ENCODE assay signal across 16 cellular contexts in genomic region chr9:14306672-14307646, GRCh38. TPM values are rescaled to one million over a fixed set of nuclear protein-coding genes. Genes with fewer than 3 reads are reported as not detected.
A peak's percentile ranks its signal among the peaks of the same experiment; 100 is the strongest.
DNase-seq lines count a peak whose midpoint lies in the region; ATAC-seq, FAIRE-seq and TF ChIP-seq lines count a peak whose summit lies in the region.
"Had no signal": no experiment of that assay in that cellular context is flagged by ENCODE, and none has a peak within 500 bp of the region (broad histone marks: within the 10 kb centered on the region; RNA-seq: fewer than 3 reads in every experiment).

No MANE protein-coding gene starts in this region.

- no peaks in the 10 kb centered on the region for H3K36me3 ChIP-seq in mammary epithelial cell (ENCODE audit: insufficient read depth, low read length)
- H3K36me3 ChIP-seq in hepatocyte (replicated peaks; ENCODE audit: insufficient read depth, low read depth), result no peaks in the 10 kb centered on the region
- peaks cover 0 to 5% of the 10 kb centered on the region in 2 donors for H3K36me3 ChIP-seq in small intestine (ENCODE audit: control insufficient read depth in 2 of 2, insufficient read depth in 2 of 2, low read length in 2 of 2)

- H3K27ac Mint-ChIP-seq in activated CD4-positive, alpha-beta memory T cell treated with anti-CD3 and anti-CD28 coated beads for 36 hours, result no peak overlapping the region
- H3K27ac Mint-ChIP-seq: activated T-helper 17 cell treated with anti-CD3 and anti-CD28 coated beads, Interleukin-2, amount 50 U/mL, for 72 hours; stimulated activated naive B cell treated with anti-CD40 and anti-IgM and Interleukin-4, amounts not matched to agents 10 μg/mL and 1 μg/mL and 100 μg/mL, for 72 hours had no signal

- intact Hi-C loops in mammary epithelial cell (cut with micrococcal nuclease), result loop anchor here (2.0 kb wide), 1 partner anchor 108 kb away; no protein-coding TSS in a partner anchor
- intact Hi-C loops in activated CD4-positive, alpha-beta memory T cell treated with anti-CD3 and anti-CD28 coated beads for 36 hours (cut with micrococcal nuclease), result no loop called here

- H3K4me3 Mint-ChIP-seq in activated CD4-positive, alpha-beta memory T cell treated with anti-CD3 and anti-CD28 coated beads for 36 hours, result no peak overlapping the region
- H3K4me3 Mint-ChIP-seq: activated T-helper 17 cell treated with anti-CD3 and anti-CD28 coated beads, Interleukin-2, amount 50 U/mL, for 72 hours; stimulated activated naive B cell treated with anti-CD40 and anti-IgM and Interleukin-4, amounts not matched to agents 10 μg/mL and 1 μg/mL and 100 μg/mL, for 72 hours had no signal

- peak overlapping the region; percentile 88 for H3K9ac ChIP-seq in mammary epithelial cell (ENCODE audit: insufficient read depth, low read length)

- H3K4me1 Mint-ChIP-seq in activated CD4-positive, alpha-beta memory T cell treated with anti-CD3 and anti-CD28 coated beads for 36 hours (ENCODE audit: low read depth), result peaks cover 3% of the 10 kb centered on the region
- H3K4me1 Mint-ChIP-seq: activated T-helper 17 cell treated with anti-CD3 and anti-CD28 coated beads, Interleukin-2, amount 50 U/mL, for 72 hours; stimulated activated naive B cell treated with anti-CD40 and anti-IgM and Interleukin-4, amounts not matched to agents 10 μg/mL and 1 μg/mL and 100 μg/mL, for 72 hours had no signal

- H3K9me3 ChIP-seq in mammary epithelial cell (replicated peaks; ENCODE audit: insufficient read depth, low read length), result no peaks in the 10 kb centered on the region
- no peaks in the 10 kb centered on the region for H3K9me3 ChIP-seq in hepatocyte (ENCODE audit: low read depth)
- no peaks in the 10 kb centered on the region for H3K9me3 ChIP-seq in small intestine (ENCODE audit: control insufficient read depth, low read depth)
- H3K9me3 ChIP-seq: ascending aorta had no signal

- POLR2A ChIA-PET in activated CD4-positive, alpha-beta memory T cell treated with anti-CD3 and anti-CD28 coated beads for 36 hours (lab: Charles Lee), result no interaction called here

- CTCF ChIA-PET in mammary epithelial cell (lab: Charles Lee; ENCODE audit: low non-redundant PET), result no interaction called here
- CTCF ChIA-PET in activated CD4-positive, alpha-beta memory T cell treated with anti-CD3 and anti-CD28 coated beads for 36 hours (lab: Charles Lee), result no interaction called here

- H2AFZ ChIP-seq in mammary epithelial cell (ENCODE audit: low read depth, low read length) (no peak overlapping the region), hepatocyte (no peak overlapping the region)

- H3K4me1 ChIP-seq in mammary epithelial cell (ENCODE audit: insufficient read depth, low read length) (peaks cover 58% of the 10 kb centered on the region), hepatocyte (ENCODE audit: insufficient read depth) (peaks cover 16% of the 10 kb centered on the region), small intestine (ENCODE audit: control insufficient read depth in 2 of 2, insufficient read depth in 1 of 2, low read depth in 1 of 2, low read length in 1 of 2) (peaks cover 5 to 6% of the 10 kb centered on the region in 2 donors)

- H3K4me2 ChIP-seq in mammary epithelial cell (ENCODE audit: insufficient read depth, low read depth, low read length), result peak overlapping the region; percentile 96
- peak overlapping the region; percentile 10 for H3K4me2 ChIP-seq in hepatocyte

- TF ChIP-seq CTCF in mammary epithelial cell (conservative IDR thresholded peaks at IDR 0.05 in 1 of 2, IDR thresholded peaks at IDR 0.05 in 1 of 2; ENCODE audit: extremely low read depth in 1 of 2, insufficient read depth in 1 of 2, low read depth in 1 of 2, low read length in 2 of 2) (peak in 1 of 2 donors; percentile 7), hepatocyte (IDR thresholded peaks at IDR 0.05; ENCODE audit: poor library complexity) (no peak)

- H3K9me3 Mint-ChIP-seq in activated CD4-positive, alpha-beta memory T cell treated with anti-CD3 and anti-CD28 coated beads for 36 hours, result no peaks in the 10 kb centered on the region
- H3K9me3 Mint-ChIP-seq: activated T-helper 17 cell treated with anti-CD3 and anti-CD28 coated beads, Interleukin-2, amount 50 U/mL, for 72 hours had no signal

- no peak for FAIRE-seq in small intestine (lab: Jason Lieb, UNC)
- FAIRE-seq: endothelial cell of umbilical vein had no signal

- H4K20me1 ChIP-seq in mammary epithelial cell (ENCODE audit: insufficient read depth, low read length), result no peaks in the 10 kb centered on the region
- H4K20me1 ChIP-seq in hepatocyte (ENCODE audit: insufficient read depth, poor library complexity, severe bottlenecking), result peaks cover 31% of the 10 kb centered on the region

- in situ Hi-C loops in mammary epithelial cell (cut with MboI; ENCODE audit: low sequenced_read_pairs in 2 of 2), result loop anchor here in 1 of 2 donors (10.0 kb wide), 1 partner anchor 102 kb away; no protein-coding TSS in a partner anchor

- peaks cover 96% of the 10 kb centered on the region for H3K79me2 ChIP-seq in mammary epithelial cell (ENCODE audit: insufficient read depth, low read length)
- peaks cover 100% of the 10 kb centered on the region for H3K79me2 ChIP-seq in hepatocyte

- WGBS in mammary epithelial cell (ENCODE audit: low coverage, missing lambda C conversion rate), result 2% methylated on average over 23 of the region's 26 CpGs
- 83% methylated on average over 26 of the region's 26 CpGs for WGBS in hepatocyte (ENCODE audit: low lambda C conversion rate, missing lambda C conversion rate)
- WGBS in small intestine, 3 donors, result 49 to 88% (median 57%) methylated on average over 26 of the region's 26 CpGs

- TSS peak; percentile 72 for BruUV-seq in mammary epithelial cell (replicated peaks; lab: Mats Ljungman, UMichigan)

- no peak for ATAC-seq in HG03196 (IDR thresholded peaks at IDR 0.05; ENCODE audit: unreplicated experiment)
- ATAC-seq: activated T-helper 17 cell treated with anti-CD3 and anti-CD28 coated beads, Interleukin-2, amount 50 U/mL, for 72 hours; stimulated activated naive B cell treated with anti-CD40 and anti-IgM and Interleukin-4, amounts not matched to agents 10 μg/mL and 1 μg/mL and 100 μg/mL, for 72 hours had no signal

- H3K9me2 ChIP-seq in hepatocyte (replicated peaks; ENCODE audit: insufficient read depth), result no peaks in the 10 kb centered on the region

- dilution Hi-C loops in mammary epithelial cell (cut with HindIII; ENCODE audit: low sequenced_read_pairs), result loop anchor here (5.0 to 25.0 kb wide), 2 partner anchors 35 to 95 kb away; no protein-coding TSS in a partner anchor

- DNase-seq in NCI-H446 treated with DMSO at 0.1 percent for 48 hours (lab: John Stamatoyannopoulos, UW) (peak; percentile 89), mammary epithelial cell (peak; percentile 95), hepatocyte (ENCODE audit: low spot score) (no peak), small intestine (peak; percentile 68), dedifferentiated amniotic fluid mesenchymal stem cell (ENCODE audit: extremely low spot score) (no peak)
- DNase-seq in activated CD4-positive, alpha-beta memory T cell treated with anti-CD3 and anti-CD28 coated beads for 36 hours, result no peak
- DNase-seq: HCEC 1CT; NCI-H510A; stimulated activated CD4-positive, alpha-beta T cell treated with anti-CD3 and anti-CD28 coated beads, Interleukin-4, amount 100 ng/mL, for 4 hours; stimulated activated naive B cell treated with anti-CD40 and anti-IgM and Interleukin-4, amounts not matched to agents 10 μg/mL and 1 μg/mL and 100 μg/mL, for 72 hours had no signal

- H3K27ac ChIP-seq in mammary epithelial cell (ENCODE audit: insufficient read depth, low read depth, low read length), result peak overlapping the region; percentile 95
- H3K27ac ChIP-seq in hepatocyte, result no peak overlapping the region
- H3K27ac ChIP-seq in small intestine (ENCODE audit: low read depth in 1 of 2, low read length in 1 of 2), result no peak overlapping the region
- H3K27ac ChIP-seq: C4-2B had no signal

- no peaks in the 10 kb centered on the region for H3K36me3 Mint-ChIP-seq in activated CD4-positive, alpha-beta memory T cell treated with anti-CD3 and anti-CD28 coated beads for 36 hours
- H3K36me3 Mint-ChIP-seq: stimulated activated naive B cell treated with anti-CD40 and anti-IgM and Interleukin-4, amounts not matched to agents 10 μg/mL and 1 μg/mL and 100 μg/mL, for 72 hours had no signal

- peak overlapping the region; percentile 29 to 98 (median 95) for H3K4me3 ChIP-seq in mammary epithelial cell (replicated peaks in 1 of 3; ENCODE audit: insufficient read depth in 1 of 3, low read depth in 2 of 3, low read length in 3 of 3)
- H3K4me3 ChIP-seq in hepatocyte, result no peak overlapping the region
- H3K4me3 ChIP-seq in small intestine (ENCODE audit: low read depth in 1 of 2, low read length in 2 of 2), result no peak overlapping the region

- H3K27me3 ChIP-seq in mammary epithelial cell (ENCODE audit: insufficient read depth, low read length) (no peaks in the 10 kb centered on the region), hepatocyte (no peaks in the 10 kb centered on the region), small intestine (ENCODE audit: control insufficient read depth in 2 of 2, insufficient read depth in 2 of 2, low read length in 2 of 2) (no peaks in the 10 kb centered on the region)
- H3K27me3 ChIP-seq: ascending aorta had no signal

- H3K27me3 Mint-ChIP-seq in activated CD4-positive, alpha-beta memory T cell treated with anti-CD3 and anti-CD28 coated beads for 36 hours, result peaks cover 42% of the 10 kb centered on the region

RNA-seq across cellular contexts. Expression of gene NFIB, which starts 7.0 kb away (rescaled TPM):
- total RNA-seq in mammary epithelial cell, result 10 to 100 TPM; 64.3 to 96.9 TPM
- 37.4 TPM for polyA plus RNA-seq in mammary epithelial cell
- polyA minus RNA-seq in mammary epithelial cell, result 360 TPM
- 22.8 and 27.3 TPM in 2 replicates for total RNA-seq in hepatocyte
- 13.4 and 15.2 TPM in 2 replicates for polyA plus RNA-seq in hepatocyte
- 10 to 100 TPM in 2 of 3 donors, 1 to 10 TPM in 1; 7.8 to 15.9 (median 11.2) TPM for polyA plus RNA-seq in small intestine
- not detected for total RNA-seq in activated CD4-positive, alpha-beta memory T cell treated with anti-CD3 and anti-CD28 coated beads for 36 hours
- total RNA-seq: T-helper 2 cell treated with Interferon-gamma antibody and Interleukin-4, amounts not matched to agents 100 ng/mL and 5 ng/mL, for 36 hours had no signal

Comparison
In these comparisons a context has a peak if more than half of its experiments do, and no peak if none do; other contexts are left out.
1. DNase-seq: peak in NCI-H446 treated with DMSO at 0.1 percent for 48 hours (single experiment), mammary epithelial cell (single experiment) and small intestine (single experiment); none in hepatocyte (single experiment), activated CD4-positive, alpha-beta memory T cell treated with anti-CD3 and anti-CD28 coated beads for 36 hours (single experiment) and dedifferentiated amniotic fluid mesenchymal stem cell (single experiment).
2. H3K4me3 ChIP-seq: peak in mammary epithelial cell (3 of 3); none in hepatocyte (single experiment) and small intestine (0 of 2).
3. RNA of gene NFIB, which starts 7.0 kb away (total RNA-seq): 64.3 to 96.9 TPM in mammary epithelial cell and 22.8 to 27.3 TPM in hepatocyte; not detected in activated CD4-positive, alpha-beta memory T cell treated with anti-CD3 and anti-CD28 coated beads for 36 hours; every median in the first group is over 10 times any median in the second.